6 cellular contexts compared by ENCODE assay signal in genomic region chr7:99415513-99416127, GRCh38. TPM values are rescaled to one million over a fixed set of nuclear protein-coding genes. Genes with fewer than 3 reads are reported as not detected.
DNase-seq lines count a peak whose midpoint lies in the region; ATAC-seq and TF ChIP-seq lines count a peak whose summit lies in the region.
"Not testable (repeated sequence)": the region's sequence is repeated elsewhere in the genome, so short reads cannot be mapped to it uniquely, and the experiment has no call there.

No MANE protein-coding gene starts in this region.

- CTCF ChIA-PET in CD4-positive, alpha-beta T cell (lab: Charles Lee) = interaction anchor here (1.0 to 1.7 kb wide), 3 partner anchors 8 to 50 kb away, joined by 3 to 4 read pairs (median 3); no protein-coding TSS in a partner anchor
- CTCF ChIA-PET in RWPE1 (lab: Yijun Ruan, JAX) = interaction anchor here (0.6 to 1.0 kb wide), 8 partner anchors 10 to 592 kb away, joined by 3 to 5 read pairs (median 4); no protein-coding TSS in a partner anchor

- H3K4me3 ChIP-seq in astrocyte of the spinal cord (ENCODE audit: low read depth, low read length); psoas muscle: not testable (repeated sequence)

- intact Hi-C loops in CD4-positive, alpha-beta T cell (cut with DNase I, micrococcal nuclease) = loop anchor here in 1 of 2 experiments (2.0 to 10.0 kb wide), 2 partner anchors 51 to 271 kb away; partner anchors contain the start of gene SMURF1
- intact Hi-C loops in left ventricle myocardium superior (cut with micrococcal nuclease) = not testable (repeated sequence)
- intact Hi-C loops in psoas muscle (cut with DNase I) = loop anchor here in 1 of 2 donors (5.0 kb wide), 1 partner anchor 48 kb away; no protein-coding TSS in a partner anchor

- not testable (repeated sequence) for H3K27ac Mint-ChIP-seq in CD4-positive, alpha-beta T cell

- H3K27ac ChIP-seq in CD4-positive, alpha-beta T cell (ENCODE audit: low read depth, low read length); RWPE1; psoas muscle: not testable (repeated sequence)

- not testable (repeated sequence) for H3K27me3 Mint-ChIP-seq in CD4-positive, alpha-beta T cell

- in situ Hi-C loops in astrocyte of the spinal cord (cut with HindIII; ENCODE audit: low sequenced_read_pairs) = not testable (repeated sequence)

- not testable (repeated sequence) for H3K4me1 Mint-ChIP-seq in CD4-positive, alpha-beta T cell (ENCODE audit: low read depth)

- POLR2A ChIA-PET in CD4-positive, alpha-beta T cell (lab: Charles Lee); RWPE1 (lab: Yijun Ruan, JAX; ENCODE audit: low non-redundant PET): not testable (repeated sequence)

- H3K36me3 Mint-ChIP-seq in CD4-positive, alpha-beta T cell (ENCODE audit: low read depth) = peaks cover 90% of the 10 kb centered on the region

- not testable (repeated sequence) for H3K4me3 Mint-ChIP-seq in CD4-positive, alpha-beta T cell

- DNase-seq in CD4-positive, alpha-beta T cell = peak in 1 of 10 experiments; percentile 33
- DNase-seq in Kasumi-1 (lab: John Stamatoyannopoulos, UW) = peak; percentile 39 to 53
- not testable (repeated sequence) for DNase-seq in RWPE1 (ENCODE audit: low spot score)
- DNase-seq in astrocyte of the spinal cord (ENCODE audit: low read depth, low spot score) = peak; percentile 50
- peak; percentile 76 for DNase-seq in left ventricle myocardium superior
- peak; percentile 74 to 83 for DNase-seq in psoas muscle

- peaks cover 13 to 100% of the 10 kb centered on the region in 2 donors for H3K36me3 ChIP-seq in psoas muscle (ENCODE audit: insufficient read depth in 1 of 2, low read depth in 1 of 2)

- H3K27me3 ChIP-seq in CD4-positive, alpha-beta T cell (ENCODE audit: control insufficient read depth, insufficient read depth, low read length); psoas muscle (ENCODE audit: insufficient read depth in 3 of 3, low read length in 2 of 3): not testable (repeated sequence)

- not testable (repeated sequence) for H3K9me3 Mint-ChIP-seq in CD4-positive, alpha-beta T cell

- WGBS in psoas muscle, 3 donors = 59 to 62% (median 61%) methylated on average over 16 to 17 of the region's 17 CpGs

- not testable (repeated sequence) for ATAC-seq in CD4-positive, alpha-beta T cell (ENCODE audit: poor library complexity); left ventricle myocardium superior
- ATAC-seq in psoas muscle = peak in 1 of 4 donors; percentile 41

- H3K9me3 ChIP-seq in CD4-positive, alpha-beta T cell (ENCODE audit: control insufficient read depth, low read length); psoas muscle: not testable (repeated sequence)

- peak; percentile 47 for TF ChIP-seq CTCF in CD4-positive, alpha-beta T cell (IDR thresholded peaks at IDR 0.05)
- TF ChIP-seq CTCF in RWPE1 (conservative IDR thresholded peaks at IDR 0.05; ENCODE audit: low read depth) (peak; percentile 83), astrocyte of the spinal cord (IDR thresholded peaks at IDR 0.05; ENCODE audit: low read depth, low read length) (peak; percentile 66), psoas muscle (IDR thresholded peaks at IDR 0.05) (peak; percentile 52)

- H3K4me1 ChIP-seq in psoas muscle = not testable (repeated sequence)

RNA-seq across cellular contexts. Expression of gene BUD31, which starts 6.9 kb away (rescaled TPM):
- 100 to 1,000 TPM; 147 to 153 TPM for total RNA-seq in CD4-positive, alpha-beta T cell
- total RNA-seq in left ventricle myocardium superior (36.0 TPM), psoas muscle (10 to 100 TPM; 30.2 to 49.1 (median 39.8) TPM)
- polyA plus RNA-seq in psoas muscle = 100 to 1,000 TPM in 1 of 3 donors, 10 to 100 TPM in 2; 46.8 to 115 (median 88.0) TPM

RNA-seq across cellular contexts. Expression of gene PDAP1, which starts 7.2 kb away (rescaled TPM):
- total RNA-seq in CD4-positive, alpha-beta T cell = 10 to 100 TPM; 35.0 to 38.0 TPM
- total RNA-seq in left ventricle myocardium superior (97.2 TPM), psoas muscle (100 to 1,000 TPM; 131 to 174 (median 172) TPM)
- polyA plus RNA-seq in psoas muscle = 100 to 1,000 TPM; 257 to 437 (median 436) TPM

RNA-seq across cellular contexts. Expression of gene PTCD1, which starts 23.0 kb away (rescaled TPM):
- 1 to 10 TPM; 4.8 to 5.3 TPM for total RNA-seq in CD4-positive, alpha-beta T cell
- total RNA-seq in left ventricle myocardium superior (3.1 TPM), psoas muscle (1 to 10 TPM; 2.7 to 9.2 (median 4.6) TPM)
- 1 to 10 TPM; 5.0 to 8.1 (median 5.6) TPM for polyA plus RNA-seq in psoas muscle

RNA-seq across cellular contexts. Expression of gene CPSF4, which starts 23.1 kb away (rescaled TPM):
- 10 to 100 TPM; 28.1 to 31.7 TPM for total RNA-seq in CD4-positive, alpha-beta T cell
- total RNA-seq in left ventricle myocardium superior = 19.8 TPM
- 10 to 100 TPM; 21.3 to 42.4 (median 28.6) TPM for total RNA-seq in psoas muscle
- polyA plus RNA-seq in psoas muscle = 10 to 100 TPM; 35.6 to 46.4 (median 36.5) TPM

RNA-seq across cellular contexts. Expression of gene ARPC1B, which starts 41.1 kb away (rescaled TPM):
- 10 to 100 TPM; 58.8 to 66.6 TPM for total RNA-seq in CD4-positive, alpha-beta T cell
- total RNA-seq in left ventricle myocardium superior (38.7 TPM), psoas muscle (10 to 100 TPM; 12.9 to 19.1 (median 15.7) TPM)
- polyA plus RNA-seq in psoas muscle = 10 to 100 TPM; 20.0 to 61.5 (median 25.9) TPM
